Comparison of ENCODE assay signal across 22 cellular contexts in genomic region chr15:66723826-66724731, GRCh38. TPM values are rescaled to one million over a fixed set of nuclear protein-coding genes. Genes with fewer than 3 reads are reported as not detected.
DNase-seq lines count a peak whose midpoint lies in the region; ATAC-seq, FAIRE-seq and TF ChIP-seq lines count a peak whose summit lies in the region.
"Had no signal": no experiment of that assay in that cellular context is flagged by ENCODE, and none has a peak within 500 bp of the region (broad histone marks: within the 10 kb centered on the region; RNA-seq: fewer than 3 reads in every experiment).

No MANE protein-coding gene starts in this region.

- H3K4me3 ChIP-seq in HepG2 (replicated peaks in 1 of 3; ENCODE audit: insufficient read depth in 1 of 3, low read depth in 2 of 3, low read length in 3 of 3): no peak overlapping the region
- H3K4me3 ChIP-seq in right lobe of liver: no peak overlapping the region
- no peak overlapping the region for H3K4me3 ChIP-seq in brain microvascular endothelial cell (ENCODE audit: low read depth, low read length)
- H3K4me3 ChIP-seq in naive thymus-derived CD4-positive, alpha-beta T cell (ENCODE audit: low read length): no peak overlapping the region
- H3K4me3 ChIP-seq: HAP-1, right atrium auricular region, SJCRH30, tibial nerve had no signal

- H3K4me1 Mint-ChIP-seq in naive thymus-derived CD4-positive, alpha-beta T cell: peaks cover 5 to 33% (median 15%) of the 10 kb centered on the region in 7 donors
- H3K4me1 Mint-ChIP-seq: activated CD4-positive, alpha-beta T cell treated with anti-CD3 and anti-CD28 coated beads for 36 hours had no signal

- WGBS in HepG2 (ENCODE audit: low lambda C conversion rate): 96% methylated on average over 1 of the region's 1 CpG
- 78% methylated on average over 1 of the region's 1 CpG for WGBS in right lobe of liver (ENCODE audit: insufficient coverage, low coverage, low lambda C conversion rate, missing lambda C conversion rate)

- in situ Hi-C loops in HepG2 (cut with HindIII; ENCODE audit: extremely low pct_ligation_motif_present, low pct_unique_long_range_greater_than_20kb): no loop called here
- in situ Hi-C loops in brain microvascular endothelial cell (cut with HindIII; ENCODE audit: low pct_ligation_motif_present, low sequenced_read_pairs): no loop called here

- H3K4me1 ChIP-seq in HepG2 (ENCODE audit: insufficient read depth, low read length): peaks cover 20% of the 10 kb centered on the region
- no peaks in the 10 kb centered on the region for H3K4me1 ChIP-seq in right lobe of liver
- H3K4me1 ChIP-seq in naive thymus-derived CD4-positive, alpha-beta T cell (ENCODE audit: control insufficient read depth in 2 of 2, insufficient read depth in 2 of 2, low read length in 2 of 2): peaks cover 0 to 4% of the 10 kb centered on the region in 2 donors
- H3K4me1 ChIP-seq: SJCRH30 had no signal

- CTCF ChIA-PET in HepG2 (lab: Yijun Ruan, JAX; ENCODE audit: low intra/inter-chr PET ratio, low total read pairs): no interaction called here
- CTCF ChIA-PET in naive thymus-derived CD4-positive, alpha-beta T cell (lab: Charles Lee): no interaction called here

- POLR2A ChIA-PET in HepG2 (lab: Yijun Ruan, JAX): no interaction called here
- POLR2A ChIA-PET in naive thymus-derived CD4-positive, alpha-beta T cell (lab: Charles Lee): no interaction called here

- H3K36me3 Mint-ChIP-seq in naive thymus-derived CD4-positive, alpha-beta T cell: no peaks in the 10 kb centered on the region

- BruUV-seq in HepG2 (replicated peaks; lab: Mats Ljungman, UMichigan): no TSS peak

- no peak overlapping the region for H3K4me3 Mint-ChIP-seq in naive thymus-derived CD4-positive, alpha-beta T cell
- H3K4me3 Mint-ChIP-seq: activated CD4-positive, alpha-beta T cell treated with anti-CD3 and anti-CD28 coated beads for 36 hours; CD4-positive, alpha-beta T cell had no signal

- H3K4me2 ChIP-seq in HepG2 (ENCODE audit: low read depth, low read length): no peak overlapping the region

- no peak overlapping the region for H2AFZ ChIP-seq in HepG2 (ENCODE audit: low read length)

- intact Hi-C loops in HepG2 (cut with micrococcal nuclease; ENCODE audit: unreplicated experiment): no loop called here
- intact Hi-C loops in right lobe of liver (cut with DNase I): no loop called here
- intact Hi-C loops in naive thymus-derived CD4-positive, alpha-beta T cell (cut with micrococcal nuclease): no loop called here

- no peak for TF ChIP-seq POLR2A in HepG2 (IDR thresholded peaks at IDR 0.05; ENCODE audit: insufficient read depth in 1 of 2, low read depth in 2 of 2, low read length in 2 of 2)
- TF ChIP-seq POLR2A in right lobe of liver (IDR thresholded peaks at IDR 0.05): no peak
- TF ChIP-seq POLR2A in GM18505 (IDR thresholded peaks at IDR 0.05; ENCODE audit: borderline replicate concordance, extremely low read depth, insufficient read depth, insufficient read length): no peak

- no peak for TF ChIP-seq RAD21 in HepG2 (CRISPR knock-in tag; IDR thresholded peaks at IDR 0.05)

- H3K9me3 ChIP-seq in HepG2 (ENCODE audit: low read length) (no peaks in the 10 kb centered on the region), right lobe of liver (no peaks in the 10 kb centered on the region)
- no peaks in the 10 kb centered on the region for H3K9me3 ChIP-seq in naive thymus-derived CD4-positive, alpha-beta T cell (ENCODE audit: control insufficient read depth in 2 of 3, low read length in 3 of 3)
- H3K9me3 ChIP-seq: HAP-1, right atrium auricular region, SJCRH30, tibial nerve had no signal

- DNase-seq in HepG2 (ENCODE audit: low spot score) (no peak), right lobe of liver (no peak), brain microvascular endothelial cell (peak; percentile 25), kidney tubule cell (ENCODE audit: low spot score) (peak; percentile 13)
- DNase-seq in stimulated activated CD4-positive, alpha-beta T cell treated with anti-CD3 and anti-CD28 coated beads, Interleukin-4, amount 100 ng/mL, for 24 hours: no peak
- no peak for DNase-seq in naive thymus-derived CD4-positive, alpha-beta T cell
- DNase-seq: activated CD4-positive, alpha-beta T cell treated with anti-CD3 and anti-CD28 coated beads for 36 hours; activated naive CD4-positive, alpha-beta T cell; CD4-positive, alpha-beta T cell; effector CD4-positive, alpha-beta T cell; KBM-7; NCI-H1417 treated with DMSO at 0.1 percent for 48 hours; NCI-H2227 treated with DMSO at 0.1 percent for 48 hours; SJCRH30; stimulated activated CD4-positive, alpha-beta T cell treated with anti-CD3 and anti-CD28 coated beads, Interleukin-2, amount 100 ng/mL, for 24 hours; T-helper 9 cell had no signal

- no peak overlapping the region for H3K27ac ChIP-seq in HepG2 (ENCODE audit: extremely low read length, insufficient read depth, low read length)
- no peak overlapping the region for H3K27ac ChIP-seq in right lobe of liver
- no peak overlapping the region for H3K27ac ChIP-seq in brain microvascular endothelial cell
- no peak overlapping the region for H3K27ac ChIP-seq in naive thymus-derived CD4-positive, alpha-beta T cell (ENCODE audit: low read depth, low read length)
- H3K27ac ChIP-seq: right atrium auricular region, SJCRH30 had no signal

- peaks cover 0 to 6% (median 0%) of the 10 kb centered on the region in 5 donors for H3K27me3 Mint-ChIP-seq in naive thymus-derived CD4-positive, alpha-beta T cell
- H3K27me3 Mint-ChIP-seq: CD4-positive, alpha-beta T cell had no signal

- no peaks in the 10 kb centered on the region for H4K20me1 ChIP-seq in HepG2 (ENCODE audit: insufficient read depth, low read length)

- peaks cover 2 to 3% of the 10 kb centered on the region in 2 experiments; a peak in 3 of 5 replicates for H3K36me3 ChIP-seq in HepG2 (replicated peaks in 1 of 2; ENCODE audit: control insufficient read depth in 1 of 2, insufficient read depth in 2 of 2, low read length in 2 of 2)
- no peaks in the 10 kb centered on the region for H3K36me3 ChIP-seq in right lobe of liver
- no peaks in the 10 kb centered on the region for H3K36me3 ChIP-seq in brain microvascular endothelial cell (replicated peaks)
- H3K36me3 ChIP-seq in naive thymus-derived CD4-positive, alpha-beta T cell (ENCODE audit: control insufficient read depth in 2 of 3, insufficient read depth in 3 of 3, low read length in 3 of 3): no peaks in the 10 kb centered on the region
- H3K36me3 ChIP-seq: right atrium auricular region, SJCRH30 had no signal

- no peak overlapping the region for H3K27ac Mint-ChIP-seq in naive thymus-derived CD4-positive, alpha-beta T cell
- H3K27ac Mint-ChIP-seq: activated CD4-positive, alpha-beta T cell treated with anti-CD3 and anti-CD28 coated beads for 36 hours; CD4-positive, alpha-beta T cell had no signal

- no peaks in the 10 kb centered on the region for H3K27me3 ChIP-seq in HepG2 (ENCODE audit: control insufficient read depth in 1 of 2, insufficient read depth in 2 of 2, low read length in 2 of 2)
- H3K27me3 ChIP-seq in right lobe of liver: no peaks in the 10 kb centered on the region
- no peaks in the 10 kb centered on the region for H3K27me3 ChIP-seq in brain microvascular endothelial cell (replicated peaks)
- H3K27me3 ChIP-seq in naive thymus-derived CD4-positive, alpha-beta T cell (ENCODE audit: control insufficient read depth in 2 of 2, insufficient read depth in 2 of 2, low read length in 2 of 2): no peaks in the 10 kb centered on the region
- H3K27me3 ChIP-seq: right atrium auricular region, SJCRH30, tibial nerve had no signal

- peaks cover 2% of the 10 kb centered on the region for H3K79me2 ChIP-seq in HepG2 (ENCODE audit: insufficient read depth, low read length)

- FAIRE-seq in HepG2 (lab: Jason Lieb, UNC): no peak
- FAIRE-seq: bronchial epithelial cell had no signal

- no peak overlapping the region for H3K9ac ChIP-seq in HepG2 (ENCODE audit: insufficient read depth, low read depth, low read length)

- TF ChIP-seq EP300 in HepG2 (IDR thresholded peaks at IDR 0.05; ENCODE audit: low read depth in 2 of 2, low read length in 2 of 2) (no peak), HepG2 (CRISPR knock-in tag; IDR thresholded peaks at IDR 0.05; ENCODE audit: borderline replicate concordance) (no peak)

- H3K9me3 Mint-ChIP-seq in naive thymus-derived CD4-positive, alpha-beta T cell: peaks cover 0 to 1% (median 0%) of the 10 kb centered on the region in 11 donors
- H3K9me3 Mint-ChIP-seq: CD4-positive, alpha-beta T cell had no signal

- TF ChIP-seq CTCF in HepG2 (CRISPR knock-in tag; IDR thresholded peaks at IDR 0.05): no peak
- TF ChIP-seq CTCF in right lobe of liver (IDR thresholded peaks at IDR 0.05): no peak
- no peak for TF ChIP-seq CTCF in brain microvascular endothelial cell (IDR thresholded peaks at IDR 0.05; ENCODE audit: low read depth, low read length, missing control alignments)

- ATAC-seq in HepG2 (no peak), right lobe of liver (no peak), GM18505 (IDR thresholded peaks at IDR 0.05; ENCODE audit: unreplicated experiment) (no peak), GM21526 (IDR thresholded peaks at IDR 0.05; ENCODE audit: low FRiP score, unreplicated experiment) (no peak)
- no peak for ATAC-seq in naive thymus-derived CD4-positive, alpha-beta T cell
- ATAC-seq: activated CD4-positive, alpha-beta T cell treated with anti-CD3 and anti-CD28 coated beads for 36 hours had no signal

RNA-seq across cellular contexts. Expression of gene SMAD6, which starts 22.0 kb away (rescaled TPM):
- total RNA-seq in HepG2 (2016; rRNA removed; fragmentation: Illumina TruSeq; extraction: Trizol) (2.6 and 4.4 TPM in 2 replicates), right lobe of liver (10 to 100 TPM; 10.5 to 17.2 (median 12.3) TPM)
- 0.79 and 0.91 TPM in 2 replicates for total RNA-seq in HepG2 (2016; cell fraction: cytosol; rRNA removed; fragmentation: Illumina TruSeq; extraction: Trizol; ENCODE audit: low read depth)
- total RNA-seq in HepG2 (2016; cell fraction: insoluble cytoplasmic fraction; rRNA removed; fragmentation: Illumina TruSeq; extraction: Trizol): 2.3 and 4.5 TPM in 2 replicates
- 2.0 and 2.2 TPM in 2 replicates for total RNA-seq in HepG2 (2016; cell fraction: membrane; rRNA removed; fragmentation: Illumina TruSeq; extraction: Trizol)
- total RNA-seq in HepG2 (2016; cell fraction: nucleus; rRNA removed; fragmentation: Illumina TruSeq; extraction: Trizol): 7.0 and 9.1 TPM in 2 replicates
- polyA plus RNA-seq in HepG2 (2011; rRNA removed): 3.1 and 3.3 TPM in 2 replicates
- 1.3 and 2.9 TPM in 2 replicates for polyA plus RNA-seq in HepG2 (2011; cell fraction: cytosol; rRNA removed)
- 6.7 and 14.1 TPM in 2 replicates for polyA plus RNA-seq in HepG2 (2011; cell fraction: nucleus; rRNA removed)
- 3.3 and 3.9 TPM in 2 replicates for polyA plus RNA-seq in HepG2 (2012)
- 1.1 and 2.0 TPM in 2 replicates for polyA plus RNA-seq in HepG2 (2016; cell fraction: cytosol; fragmentation: Illumina TruSeq; extraction: Trizol; ENCODE audit: low read depth)
- polyA plus RNA-seq in HepG2 (2016; cell fraction: insoluble cytoplasmic fraction; fragmentation: Illumina TruSeq; extraction: Trizol; ENCODE audit: low read depth): 2.3 and 2.9 TPM in 2 replicates
- polyA plus RNA-seq in HepG2 (2016; cell fraction: membrane; fragmentation: Illumina TruSeq; extraction: Trizol; ENCODE audit: low read depth): 1.5 and 2.1 TPM in 2 replicates
- polyA plus RNA-seq in HepG2 (2016; cell fraction: nucleus; fragmentation: Illumina TruSeq; extraction: Trizol; ENCODE audit: insufficient read depth, low read depth): 7.1 and 8.1 TPM in 2 replicates
- 19.3 and 109 TPM in 2 replicates for polyA minus RNA-seq in HepG2 (2011; rRNA and poly(A)+ RNA removed; ENCODE audit: low replicate concordance)
- 5.3 and 5.6 TPM in 2 replicates for polyA minus RNA-seq in HepG2 (2011; cell fraction: cytosol; rRNA and poly(A)+ RNA removed)
- 11.7 and 25.1 TPM in 2 replicates for polyA minus RNA-seq in HepG2 (2011; cell fraction: nucleus; rRNA and poly(A)+ RNA removed)
- under 1 TPM; 0.27 to 0.76 (median 0.40) TPM for total RNA-seq in naive thymus-derived CD4-positive, alpha-beta T cell
- not detected for polyA plus RNA-seq in naive thymus-derived CD4-positive, alpha-beta T cell

Comparison
In these comparisons a context has a peak if more than half of its experiments do, and no peak if none do; other contexts are left out.
1. DNase-seq: peak in brain microvascular endothelial cell (single experiment) and kidney tubule cell (single experiment); none in HepG2 (single experiment), right lobe of liver (0 of 3), stimulated activated CD4-positive, alpha-beta T cell treated with anti-CD3 and anti-CD28 coated beads, Interleukin-4, amount 100 ng/mL, for 24 hours (single experiment) and naive thymus-derived CD4-positive, alpha-beta T cell (0 of 9).